Comparison of ENCODE assay signal across 28 cellular contexts in genomic region chr11:61647529-61647928, GRCh38.
"Had no signal": no experiment of that assay in that cellular context is flagged by ENCODE, and none has a peak within 500 bp of the region (broad histone marks: within the 10 kb centered on the region; RNA-seq: fewer than 3 reads in every experiment).

No MANE protein-coding gene starts in this region.

- DNase-seq: colonic mucosa; effector CD8-positive, alpha-beta T cell; endodermal cell; foreskin keratinocyte; heart left ventricle; kidney; left lung; mesenchymal stem cell; naive thymus-derived CD4-positive, alpha-beta T cell; nephron progenitor cell; right lobe of liver; small intestine; stimulated activated CD4-positive, alpha-beta T cell treated with anti-CD3 and anti-CD28 coated beads, Interleukin-15, amount 100 ng/mL, for 24 hours; stimulated activated CD4-positive, alpha-beta T cell treated with anti-CD3 and anti-CD28 coated beads, Interleukin-2, amount 100 ng/mL, for 48 hours; stimulated activated naive B cell treated with anti-CD40 and anti-IgM and Interleukin-4, amounts not matched to agents 10 μg/mL and 1 μg/mL and 100 μg/mL, for 72 hours; upper lobe of right lung; uterus had no signal

- H3K4me3 ChIP-seq: colonic mucosa, esophagus muscularis mucosa, gastroesophageal sphincter, heart left ventricle, hepatocyte, left lung, right lobe of liver, thoracic aorta, tibial nerve, upper lobe of right lung, uterus had no signal

- H3K4me3 Mint-ChIP-seq: dendritic cell treated with granulocyte-macrophage colony-stimulating factor and Interleukin-4, amounts not matched to agents 40 ng/mL and 50 ng/mL, for 4 days; endodermal cell; mesothelial cell of epicardium; naive thymus-derived CD4-positive, alpha-beta T cell; nephron progenitor cell; stimulated activated naive B cell treated with anti-CD40 and anti-IgM and Interleukin-4, amounts not matched to agents 10 μg/mL and 1 μg/mL and 100 μg/mL, for 72 hours; stimulated activated naive CD8-positive, alpha-beta T cell treated with anti-CD3 and anti-CD28 coated beads, Interleukin-15, Interleukin-2, amounts not matched to agents 100 ng/mL and 50 ng/mL, for 24 hours had no signal

- H3K27me3 Mint-ChIP-seq: progenitor cell of endocrine pancreas had no signal

- H3K27me3 ChIP-seq: colonic mucosa, hepatocyte, left lung, right lobe of liver, tibial nerve, upper lobe of right lung, uterus had no signal

- H3K27ac Mint-ChIP-seq: dendritic cell treated with granulocyte-macrophage colony-stimulating factor and Interleukin-4, amounts not matched to agents 40 ng/mL and 50 ng/mL, for 4 days; endodermal cell; mesothelial cell of epicardium; naive thymus-derived CD4-positive, alpha-beta T cell; nephron progenitor cell; progenitor cell of endocrine pancreas; stimulated activated naive B cell treated with anti-CD40 and anti-IgM and Interleukin-4, amounts not matched to agents 10 μg/mL and 1 μg/mL and 100 μg/mL, for 72 hours; stimulated activated naive CD8-positive, alpha-beta T cell treated with anti-CD3 and anti-CD28 coated beads, Interleukin-15, Interleukin-2, amounts not matched to agents 100 ng/mL and 50 ng/mL, for 24 hours had no signal

- ATAC-seq: foreskin keratinocyte; gastroesophageal sphincter; heart left ventricle; left lung; naive thymus-derived CD4-positive, alpha-beta T cell; right lobe of liver; stimulated activated naive B cell treated with anti-CD40 and anti-IgM and Interleukin-4, amounts not matched to agents 10 μg/mL and 1 μg/mL and 100 μg/mL, for 72 hours; upper lobe of right lung had no signal

- H3K9ac ChIP-seq: parathyroid adenoma had no signal

- H3K9me3 Mint-ChIP-seq: dendritic cell treated with granulocyte-macrophage colony-stimulating factor and Interleukin-4, amounts not matched to agents 40 ng/mL and 50 ng/mL, for 4 days; endodermal cell; mesothelial cell of epicardium; naive thymus-derived CD4-positive, alpha-beta T cell; nephron progenitor cell; stimulated activated naive B cell treated with anti-CD40 and anti-IgM and Interleukin-4, amounts not matched to agents 10 μg/mL and 1 μg/mL and 100 μg/mL, for 72 hours; stimulated activated naive CD8-positive, alpha-beta T cell treated with anti-CD3 and anti-CD28 coated beads, Interleukin-15, Interleukin-2, amounts not matched to agents 100 ng/mL and 50 ng/mL, for 24 hours had no signal

- H3K36me3 ChIP-seq: colonic mucosa, esophagus muscularis mucosa, gastroesophageal sphincter, heart left ventricle, left lung, neutrophil, right lobe of liver, thoracic aorta, tibial nerve, upper lobe of right lung, uterus had no signal

- H3K4me1 Mint-ChIP-seq: endodermal cell; mesothelial cell of epicardium; naive thymus-derived CD4-positive, alpha-beta T cell had no signal

- FAIRE-seq: kidney, small intestine had no signal

- H3K9me3 ChIP-seq: colonic mucosa, esophagus muscularis mucosa, gastroesophageal sphincter, heart left ventricle, left lung, neutrophil, right lobe of liver, thoracic aorta, tibial nerve, upper lobe of right lung, uterus had no signal

- H3K36me3 Mint-ChIP-seq: mesothelial cell of epicardium; naive thymus-derived CD4-positive, alpha-beta T cell; stimulated activated naive B cell treated with anti-CD40 and anti-IgM and Interleukin-4, amounts not matched to agents 10 μg/mL and 1 μg/mL and 100 μg/mL, for 72 hours had no signal

- H3K79me2 ChIP-seq: hepatocyte, parathyroid adenoma had no signal

- H3K4me2 ChIP-seq: hepatocyte had no signal

- H3K4me1 ChIP-seq: colonic mucosa, esophagus muscularis mucosa, foreskin keratinocyte, gastroesophageal sphincter, parathyroid adenoma, right lobe of liver, tibial nerve, uterus had no signal

- H3K27ac ChIP-seq: colonic mucosa, esophagus muscularis mucosa, foreskin keratinocyte, gastroesophageal sphincter, heart left ventricle, hepatocyte, left lung, neutrophil, parathyroid adenoma, right lobe of liver, thoracic aorta, tibial nerve, upper lobe of right lung, uterus had no signal

- H2AFZ ChIP-seq: hepatocyte, parathyroid adenoma had no signal
